22 cellular contexts compared by ENCODE assay signal in genomic region chr9:121732886-121733285, GRCh38.
A peak's percentile ranks its signal among the peaks of the same experiment; 100 is the strongest.
DNase-seq lines count a peak whose midpoint lies in the region; ATAC-seq and TF ChIP-seq lines count a peak whose summit lies in the region.
"Had no signal": no experiment of that assay in that cellular context is flagged by ENCODE, and none has a peak within 500 bp of the region (broad histone marks: within the 10 kb centered on the region; RNA-seq: fewer than 3 reads in every experiment).

No MANE protein-coding gene starts in this region.

- H2AFZ ChIP-seq in mammary epithelial cell (ENCODE audit: low read depth, low read length) (no peak overlapping the region), osteoblast (ENCODE audit: low read length) (no peak overlapping the region)

- dilution Hi-C loops in mammary epithelial cell (cut with HindIII; ENCODE audit: low sequenced_read_pairs): loop anchor here (5.0 kb wide), 1 partner anchor 41 kb away; no protein-coding TSS in a partner anchor

- in situ Hi-C loops in mammary epithelial cell (cut with MboI; ENCODE audit: low sequenced_read_pairs in 2 of 2): no loop called here

- H3K4me1 Mint-ChIP-seq in activated CD8-positive, alpha-beta T cell treated with anti-CD3 and anti-CD28 coated beads, Interleukin-2, amount 10 ng/mL, durations not matched to agents 7 days and 5 days (ENCODE audit: low read depth): peaks cover 30% of the 10 kb centered on the region
- H3K4me1 Mint-ChIP-seq in type B pancreatic cell (ENCODE audit: unreplicated experiment): peaks cover 46% of the 10 kb centered on the region

- no peaks in the 10 kb centered on the region for H3K36me3 Mint-ChIP-seq in activated CD8-positive, alpha-beta T cell treated with anti-CD3 and anti-CD28 coated beads, Interleukin-2, amount 10 ng/mL, durations not matched to agents 7 days and 5 days (ENCODE audit: low read depth)
- H3K36me3 Mint-ChIP-seq in type B pancreatic cell: no peaks in the 10 kb centered on the region
- H3K36me3 Mint-ChIP-seq: WTC11 had no signal

- POLR2A ChIA-PET in activated CD8-positive, alpha-beta T cell treated with anti-CD3 and anti-CD28 coated beads, Interleukin-2, amount 10 ng/mL, durations not matched to agents 7 days and 5 days (lab: Charles Lee): no interaction called here

- TF ChIP-seq POLR2A in breast epithelium (IDR thresholded peaks at IDR 0.05): no peak

- CTCF ChIA-PET in mammary epithelial cell (lab: Charles Lee; ENCODE audit: low non-redundant PET): interaction anchor here (0.6 kb wide), 1 partner anchor 195 kb away, joined by 4 read pairs; no protein-coding TSS in a partner anchor
- CTCF ChIA-PET in activated CD8-positive, alpha-beta T cell treated with anti-CD3 and anti-CD28 coated beads, Interleukin-2, amount 10 ng/mL, durations not matched to agents 7 days and 5 days (lab: Charles Lee): interaction anchor here (0.9 to 2.2 kb wide), 4 partner anchors 37 to 366 kb away, joined by 3 to 8 read pairs (median 3); no protein-coding TSS in a partner anchor

- no peak for DNase-seq in breast epithelium (ENCODE audit: low spot score in 2 of 2)
- DNase-seq in mammary epithelial cell: no peak
- peak; percentile 42 for DNase-seq in activated CD8-positive, alpha-beta T cell treated with anti-CD3 and anti-CD28 coated beads, Interleukin-2, amount 10 ng/mL, durations not matched to agents 7 days and 5 days
- DNase-seq in myocyte (ENCODE audit: low read depth): peak; percentile 49
- no peak for DNase-seq in upper lobe of right lung
- DNase-seq in MG63: no peak
- no peak for DNase-seq in type B pancreatic cell (ENCODE audit: extremely low spot score, unreplicated experiment)
- no peak for DNase-seq in osteoblast (ENCODE audit: insufficient read length, low spot score, missing footprints)
- DNase-seq: activated effector memory CD4-positive, alpha-beta T cell treated with Interleukin-2 at 50 U/mL for 16 hours; C1 segment of cervical spinal cord; heart left ventricle; mucosa of descending colon; NCI-H146; NCI-H524 treated with DMSO at 0.1 percent for 48 hours; stimulated activated CD4-positive, alpha-beta T cell treated with anti-CD3 and anti-CD28 coated beads, Interleukin-4, amount 100 ng/mL, for 1 hour; T-helper 9 cell had no signal

- H3K4me3 ChIP-seq in breast epithelium: no peak overlapping the region
- H3K4me3 ChIP-seq in mammary epithelial cell (replicated peaks in 1 of 3; ENCODE audit: insufficient read depth in 1 of 3, low read depth in 2 of 3, low read length in 3 of 3): no peak overlapping the region
- H3K4me3 ChIP-seq in upper lobe of right lung: no peak overlapping the region
- no peak overlapping the region for H3K4me3 ChIP-seq in MG63
- H3K4me3 ChIP-seq in osteoblast (ENCODE audit: insufficient read depth, low read length): no peak overlapping the region
- H3K4me3 ChIP-seq: heart left ventricle, mucosa of descending colon had no signal

- no peak overlapping the region for H3K27ac Mint-ChIP-seq in activated CD8-positive, alpha-beta T cell treated with anti-CD3 and anti-CD28 coated beads, Interleukin-2, amount 10 ng/mL, durations not matched to agents 7 days and 5 days
- H3K27ac Mint-ChIP-seq in type B pancreatic cell: no peak overlapping the region
- H3K27ac Mint-ChIP-seq: IgD-negative memory B cell; stimulated activated naive CD8-positive, alpha-beta T cell treated with anti-CD3 and anti-CD28 coated beads, Interleukin-15, Interleukin-2, amounts not matched to agents 100 ng/mL and 50 ng/mL, for 24 hours had no signal

- no peaks in the 10 kb centered on the region for H3K9me3 Mint-ChIP-seq in activated CD8-positive, alpha-beta T cell treated with anti-CD3 and anti-CD28 coated beads, Interleukin-2, amount 10 ng/mL, durations not matched to agents 7 days and 5 days (ENCODE audit: insufficient read depth)
- H3K9me3 Mint-ChIP-seq in type B pancreatic cell: no peaks in the 10 kb centered on the region
- H3K9me3 Mint-ChIP-seq: IgD-negative memory B cell; stimulated activated naive CD8-positive, alpha-beta T cell treated with anti-CD3 and anti-CD28 coated beads, Interleukin-15, Interleukin-2, amounts not matched to agents 100 ng/mL and 50 ng/mL, for 24 hours; WTC11 had no signal

- H3K4me2 ChIP-seq in mammary epithelial cell (ENCODE audit: insufficient read depth, low read depth, low read length) (no peak overlapping the region), osteoblast (ENCODE audit: insufficient read depth, low read length) (no peak overlapping the region)

- ATAC-seq in activated CD8-positive, alpha-beta T cell treated with anti-CD3 and anti-CD28 coated beads, Interleukin-2, amount 10 ng/mL, durations not matched to agents 7 days and 5 days: peak; percentile 62
- ATAC-seq in upper lobe of right lung: peak; percentile 3
- ATAC-seq: heart left ventricle, left lobe of liver, WTC11 had no signal

- TF ChIP-seq CTCF in breast epithelium (IDR thresholded peaks at IDR 0.05): no peak
- TF ChIP-seq CTCF in mammary epithelial cell (conservative IDR thresholded peaks at IDR 0.05 in 1 of 2, IDR thresholded peaks at IDR 0.05 in 1 of 2; ENCODE audit: extremely low read depth in 1 of 2, insufficient read depth in 1 of 2, low read depth in 1 of 2, low read length in 2 of 2): no peak
- TF ChIP-seq CTCF in upper lobe of right lung (IDR thresholded peaks at IDR 0.05): no peak
- no peak for TF ChIP-seq CTCF in type B pancreatic cell (conservative IDR thresholded peaks at IDR 0.05)
- TF ChIP-seq CTCF in osteoblast (IDR thresholded peaks at IDR 0.05; ENCODE audit: extremely low read depth, low read depth, low read length): no peak

- 95% methylated on average over 2 of the region's 4 CpGs for WGBS in mammary epithelial cell (ENCODE audit: low coverage, missing lambda C conversion rate)

- H3K36me3 ChIP-seq in breast epithelium: no peaks in the 10 kb centered on the region
- no peaks in the 10 kb centered on the region for H3K36me3 ChIP-seq in mammary epithelial cell (ENCODE audit: insufficient read depth, low read length)
- no peaks in the 10 kb centered on the region for H3K36me3 ChIP-seq in upper lobe of right lung
- H3K36me3 ChIP-seq in MG63: no peaks in the 10 kb centered on the region
- no peaks in the 10 kb centered on the region for H3K36me3 ChIP-seq in osteoblast (ENCODE audit: insufficient read depth, low read length)
- H3K36me3 ChIP-seq: heart left ventricle, neutrophil had no signal

- H3K4me1 ChIP-seq in breast epithelium (peaks cover 17 to 38% of the 10 kb centered on the region in 2 donors), mammary epithelial cell (ENCODE audit: insufficient read depth, low read length) (peaks cover 57% of the 10 kb centered on the region), upper lobe of right lung (peaks cover 72% of the 10 kb centered on the region), osteoblast (ENCODE audit: insufficient read depth, low read length) (peaks cover 12% of the 10 kb centered on the region)

- no peaks in the 10 kb centered on the region for H3K27me3 ChIP-seq in breast epithelium
- H3K27me3 ChIP-seq in mammary epithelial cell (ENCODE audit: insufficient read depth, low read length): no peaks in the 10 kb centered on the region
- H3K27me3 ChIP-seq in upper lobe of right lung: no peaks in the 10 kb centered on the region
- H3K27me3 ChIP-seq in MG63: no peaks in the 10 kb centered on the region
- H3K27me3 ChIP-seq in osteoblast (ENCODE audit: insufficient read depth, low read length): no peaks in the 10 kb centered on the region

- H3K27ac ChIP-seq in breast epithelium (peak overlapping the region; percentile 2 to 8), mammary epithelial cell (ENCODE audit: insufficient read depth, low read depth, low read length) (no peak overlapping the region), upper lobe of right lung (peak overlapping the region; percentile 8), osteoblast (ENCODE audit: low read depth, low read length) (no peak overlapping the region)
- H3K27ac ChIP-seq: epithelial cell of prostate, neutrophil had no signal

- H3K9me3 ChIP-seq in breast epithelium: no peaks in the 10 kb centered on the region
- no peaks in the 10 kb centered on the region for H3K9me3 ChIP-seq in mammary epithelial cell (replicated peaks; ENCODE audit: insufficient read depth, low read length)
- no peaks in the 10 kb centered on the region for H3K9me3 ChIP-seq in upper lobe of right lung
- H3K9me3 ChIP-seq in MG63: no peaks in the 10 kb centered on the region
- no peaks in the 10 kb centered on the region for H3K9me3 ChIP-seq in osteoblast (ENCODE audit: low read depth, low read length)
- H3K9me3 ChIP-seq: heart left ventricle, mucosa of descending colon, neutrophil had no signal

- H4K20me1 ChIP-seq in mammary epithelial cell (ENCODE audit: insufficient read depth, low read length): peaks cover 7% of the 10 kb centered on the region
- peaks cover 7% of the 10 kb centered on the region for H4K20me1 ChIP-seq in osteoblast (ENCODE audit: insufficient read depth, low read length)

- no peak overlapping the region for H3K9ac ChIP-seq in mammary epithelial cell (ENCODE audit: insufficient read depth, low read length)

- H3K79me2 ChIP-seq in mammary epithelial cell (ENCODE audit: insufficient read depth, low read length) (peaks cover 97% of the 10 kb centered on the region), osteoblast (ENCODE audit: insufficient read depth, low read length) (peaks cover 14% of the 10 kb centered on the region)

- intact Hi-C loops in breast epithelium (cut with DNase I; ENCODE audit: low total_unique reads) (no loop called here), mammary epithelial cell (cut with micrococcal nuclease) (no loop called here), upper lobe of right lung (cut with DNase I) (no loop called here)

- peaks cover 25% of the 10 kb centered on the region for H3K27me3 Mint-ChIP-seq in activated CD8-positive, alpha-beta T cell treated with anti-CD3 and anti-CD28 coated beads, Interleukin-2, amount 10 ng/mL, durations not matched to agents 7 days and 5 days (ENCODE audit: low read depth)
- H3K27me3 Mint-ChIP-seq in type B pancreatic cell: peaks cover 13% of the 10 kb centered on the region

- H3K4me3 Mint-ChIP-seq in activated CD8-positive, alpha-beta T cell treated with anti-CD3 and anti-CD28 coated beads, Interleukin-2, amount 10 ng/mL, durations not matched to agents 7 days and 5 days: no peak overlapping the region
- no peak overlapping the region for H3K4me3 Mint-ChIP-seq in type B pancreatic cell
- H3K4me3 Mint-ChIP-seq: IgD-negative memory B cell; stimulated activated naive CD8-positive, alpha-beta T cell treated with anti-CD3 and anti-CD28 coated beads, Interleukin-15, Interleukin-2, amounts not matched to agents 100 ng/mL and 50 ng/mL, for 24 hours; WTC11 had no signal

- BruUV-seq in mammary epithelial cell (replicated peaks; lab: Mats Ljungman, UMichigan): no TSS peak

Comparison
In these comparisons a context has a peak if more than half of its experiments do, and no peak if none do; other contexts are left out.
1. H3K27ac ChIP-seq: peak in breast epithelium (2 of 2) and upper lobe of right lung (single experiment); none in mammary epithelial cell (single experiment) and osteoblast (single experiment).
2. DNase-seq: peak in activated CD8-positive, alpha-beta T cell treated with anti-CD3 and anti-CD28 coated beads, Interleukin-2, amount 10 ng/mL, durations not matched to agents 7 days and 5 days (single experiment) and myocyte (single experiment); none in breast epithelium (0 of 2), mammary epithelial cell (single experiment), upper lobe of right lung (single experiment), MG63 (single experiment), type B pancreatic cell (single experiment) and osteoblast (single experiment).